Comparison of ENCODE assay signal across 2 cellular contexts in the genomic region with DNA sequence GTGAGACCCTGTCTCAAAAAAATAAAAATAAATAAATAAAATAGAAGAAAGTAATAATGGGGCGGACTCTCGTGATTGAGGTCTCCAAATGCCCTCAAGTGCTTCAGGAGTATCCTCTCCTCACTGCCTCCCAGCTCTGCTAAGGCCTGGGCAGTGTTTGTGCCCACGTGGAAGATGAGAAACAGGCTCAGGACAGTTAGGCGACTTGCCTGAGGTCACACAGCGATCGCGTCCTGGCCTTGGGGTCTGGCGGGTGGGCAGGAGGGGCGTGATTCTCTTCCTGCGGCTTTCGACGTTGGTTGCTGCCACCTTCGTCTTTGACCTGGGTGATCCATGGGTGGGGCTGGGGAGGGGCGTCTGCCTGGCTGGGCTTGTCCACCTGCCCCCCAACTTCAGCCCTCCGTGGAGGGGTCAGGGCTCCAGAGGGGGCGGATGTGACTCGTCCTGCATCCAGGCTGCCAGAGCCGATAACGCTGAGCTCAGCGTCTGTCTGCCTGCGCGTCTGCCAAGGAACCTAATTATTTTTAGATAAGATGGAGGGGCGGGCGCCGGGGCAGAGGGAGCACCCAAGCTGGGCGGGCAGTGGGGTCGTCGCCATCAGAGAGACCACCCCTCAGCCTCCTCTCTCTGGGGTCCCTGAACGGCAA.
TF ChIP-seq lines count a peak whose summit lies in the region.

No MANE protein-coding gene starts in this region.

TF ChIP-seq in Ishikawa, 13 proteins besides CTCF, POLR2A, EP300 and RAD21 (continued from another document):
- TF ChIP-seq NFIC (IDR thresholded peaks at IDR 0.05) (no peak), TEAD4 (IDR thresholded peaks at IDR 0.05) (no peak), CEBPB (IDR thresholded peaks at IDR 0.05) (no peak), EGR1 (IDR thresholded peaks at IDR 0.05) (no peak), ZBTB7A (IDR thresholded peaks at IDR 0.05; ENCODE audit: low read depth) (0 out of 2 replicates have a peak, but pooled peaks have one; percentile 32)
- TF ChIP-seq, protein P1, sequence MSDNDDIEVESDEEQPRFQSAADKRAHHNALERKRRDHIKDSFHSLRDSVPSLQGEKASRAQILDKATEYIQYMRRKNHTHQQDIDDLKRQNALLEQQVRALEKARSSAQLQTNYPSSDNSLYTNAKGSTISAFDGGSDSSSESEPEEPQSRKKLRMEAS (IDR thresholded peaks at IDR 0.05): no peak

TF ChIP-seq in endothelial cell of umbilical vein, 7 proteins besides CTCF, POLR2A, EP300 and RAD21 (continued from another document):
- TF ChIP-seq FOS (IDR thresholded peaks at IDR 0.05; ENCODE audit: borderline replicate concordance, insufficient read depth, low read length) (peak; percentile 31), JUN (IDR thresholded peaks at IDR 0.05; ENCODE audit: borderline replicate concordance, insufficient read depth, insufficient read length, low read depth) (no peak), EZH2 (IDR thresholded peaks at IDR 0.05; ENCODE audit: borderline replicate concordance, low read depth, low read length, severe bottlenecking) (no peak), POLR2AphosphoS5 (IDR thresholded peaks at IDR 0.05; ENCODE audit: insufficient read depth, low read depth, low read length) (peak; percentile 50)
